Comparison of ENCODE assay signal across 1 cellular context in genomic region chr1:1599030-1599916, GRCh38.
TF ChIP-seq lines count a peak whose summit lies in the region.

No MANE protein-coding gene starts in this region.

TF ChIP-seq in K562, 482 proteins besides CTCF, POLR2A, EP300 and RAD21 (continued from another document and continues in another):
- TF ChIP-seq GTF3C2 (IDR thresholded peaks at IDR 0.05; ENCODE audit: borderline replicate concordance, extremely low read depth, insufficient read length) (no peak), MIER1 (IDR thresholded peaks at IDR 0.05; ENCODE audit: low read depth) (no peak), MTA2 (IDR thresholded peaks at IDR 0.05; ENCODE audit: low read depth) (no peak), MCM3 (IDR thresholded peaks at IDR 0.05) (no peak), KAT8 (IDR thresholded peaks at IDR 0.05; ENCODE audit: low read depth) (no peak), SRF (CRISPR knock-in tag; IDR thresholded peaks at IDR 0.05) (no peak), ZBTB40 (IDR thresholded peaks at IDR 0.05) (no peak), ZBTB40 (CRISPR knock-in tag; IDR thresholded peaks at IDR 0.05) (no peak), JUNB (CRISPR knock-in tag; conservative IDR thresholded peaks at IDR 0.05) (no peak), CEBPB (tag; IDR thresholded peaks at IDR 0.05) (no peak), PATZ1 (CRISPR knock-in tag; IDR thresholded peaks at IDR 0.05; ENCODE audit: borderline replicate concordance) (no peak), CBX1 (IDR thresholded peaks at IDR 0.05; ENCODE audit: low read depth) (no peak), ZNF124 (CRISPR knock-in tag; IDR thresholded peaks at IDR 0.05) (peak; percentile 75; the same call in 1 of the 2 replicates), KLF1 (tag; IDR thresholded peaks at IDR 0.05) (no peak), SREBF2 (CRISPR knock-in tag; IDR thresholded peaks at IDR 0.05) (no peak), SPI1 (IDR thresholded peaks at IDR 0.05; ENCODE audit: borderline replicate concordance, low read depth, low read length) (no peak), CXXC5 (CRISPR knock-in tag; IDR thresholded peaks at IDR 0.05) (peak; percentile 90), HDAC6 (IDR thresholded peaks at IDR 0.05; ENCODE audit: low read depth, low read length) (peak; percentile 95; the same call in 1 of the 2 replicates), RREB1 (CRISPR knock-in tag; IDR thresholded peaks at IDR 0.05) (no peak), ZNF224 (CRISPR knock-in tag; IDR thresholded peaks at IDR 0.05) (no peak), SOX6 (IDR thresholded peaks at IDR 0.05) (no peak), HCFC1 (IDR thresholded peaks at IDR 0.05; ENCODE audit: low read depth, low read length) (no peak), MAFF (IDR thresholded peaks at IDR 0.05; ENCODE audit: low read length) (no peak), RFX5 (IDR thresholded peaks at IDR 0.05; ENCODE audit: low read depth, low read length) (no peak), ZBTB33 (CRISPR knock-in tag; IDR thresholded peaks at IDR 0.05) (peak; percentile 99), BDP1 (IDR thresholded peaks at IDR 0.05; ENCODE audit: insufficient read depth, insufficient read length) (no peak)
- TF ChIP-seq, protein P1, sequence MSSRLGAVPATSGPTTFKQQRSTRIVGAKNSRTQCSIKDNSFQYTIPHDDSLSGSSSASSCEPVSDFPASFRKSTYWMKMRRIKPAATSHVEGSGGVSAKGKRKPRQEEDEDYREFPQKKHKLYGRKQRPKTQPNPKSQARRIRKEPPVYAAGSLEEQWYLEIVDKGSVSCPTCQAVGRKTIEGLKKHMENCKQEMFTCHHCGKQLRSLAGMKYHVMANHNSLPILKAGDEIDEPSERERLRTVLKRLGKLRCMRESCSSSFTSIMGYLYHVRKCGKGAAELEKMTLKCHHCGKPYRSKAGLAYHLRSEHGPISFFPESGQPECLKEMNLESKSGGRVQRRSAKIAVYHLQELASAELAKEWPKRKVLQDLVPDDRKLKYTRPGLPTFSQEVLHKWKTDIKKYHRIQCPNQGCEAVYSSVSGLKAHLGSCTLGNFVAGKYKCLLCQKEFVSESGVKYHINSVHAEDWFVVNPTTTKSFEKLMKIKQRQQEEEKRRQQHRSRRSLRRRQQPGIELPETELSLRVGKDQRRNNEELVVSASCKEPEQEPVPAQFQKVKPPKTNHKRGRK (tag; IDR thresholded peaks at IDR 0.05): no peak
- TF ChIP-seq, protein P2, sequence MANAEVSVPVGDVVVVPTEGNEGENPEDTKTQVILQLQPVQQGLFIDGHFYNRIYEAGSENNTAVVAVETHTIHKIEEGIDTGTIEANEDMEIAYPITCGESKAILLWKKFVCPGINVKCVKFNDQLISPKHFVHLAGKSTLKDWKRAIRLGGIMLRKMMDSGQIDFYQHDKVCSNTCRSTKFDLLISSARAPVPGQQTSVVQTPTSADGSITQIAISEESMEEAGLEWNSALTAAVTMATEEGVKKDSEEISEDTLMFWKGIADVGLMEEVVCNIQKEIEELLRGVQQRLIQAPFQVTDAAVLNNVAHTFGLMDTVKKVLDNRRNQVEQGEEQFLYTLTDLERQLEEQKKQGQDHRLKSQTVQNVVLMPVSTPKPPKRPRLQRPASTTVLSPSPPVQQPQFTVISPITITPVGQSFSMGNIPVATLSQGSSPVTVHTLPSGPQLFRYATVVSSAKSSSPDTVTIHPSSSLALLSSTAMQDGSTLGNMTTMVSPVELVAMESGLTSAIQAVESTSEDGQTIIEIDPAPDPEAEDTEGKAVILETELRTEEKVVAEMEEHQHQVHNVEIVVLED (CRISPR knock-in tag; IDR thresholded peaks at IDR 0.05): peak; percentile 74
